Comparison of ENCODE assay signal across 24 cellular contexts in the genomic region with DNA sequence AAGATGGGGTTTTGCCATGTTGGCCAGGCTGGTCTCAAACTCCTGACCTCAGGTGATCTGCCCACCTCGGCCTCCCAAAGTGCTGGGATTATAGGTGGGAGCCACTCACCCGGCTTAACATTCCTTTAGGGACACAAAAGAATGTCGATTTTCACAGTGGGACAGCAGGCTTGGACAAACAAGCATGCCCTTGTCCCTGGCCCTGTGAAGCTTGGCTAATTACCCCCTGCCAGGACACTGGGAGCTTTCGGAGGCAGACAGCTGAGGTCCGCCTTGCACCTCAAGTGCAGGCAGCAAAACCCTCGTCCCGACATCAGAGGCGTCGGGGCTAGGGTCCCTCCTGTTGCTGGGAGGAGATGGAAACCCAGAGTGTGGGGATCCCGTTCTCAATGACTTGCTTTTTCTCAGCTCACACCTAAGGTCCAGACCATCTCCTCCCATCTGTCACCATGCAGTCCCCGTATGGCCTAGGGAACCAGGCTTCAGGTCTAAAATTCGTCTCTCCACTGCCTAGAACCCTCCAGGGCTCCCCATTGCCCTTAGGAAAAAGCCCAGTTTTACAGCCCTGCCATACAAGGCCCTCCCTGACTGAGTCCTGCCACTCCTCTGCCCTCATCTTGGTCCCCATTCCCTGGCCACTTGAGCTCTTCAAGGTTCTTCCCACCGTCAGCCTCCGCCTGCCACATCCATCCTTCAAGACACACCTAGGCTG. TPM values are rescaled to one million over a fixed set of nuclear protein-coding genes. Genes with fewer than 3 reads are reported as not detected.
DNase-seq lines count a peak whose midpoint lies in the region; ATAC-seq and TF ChIP-seq lines count a peak whose summit lies in the region.
"Had no signal": no experiment of that assay in that cellular context is flagged by ENCODE, and none has a peak within 500 bp of the region (broad histone marks: within the 10 kb centered on the region; RNA-seq: fewer than 3 reads in every experiment).

No MANE protein-coding gene starts in this region.

- no peak overlapping the region for H3K27ac Mint-ChIP-seq in WTC11
- no peak overlapping the region for H3K27ac Mint-ChIP-seq in CD4-positive, alpha-beta T cell
- H3K27ac Mint-ChIP-seq: activated naive CD4-positive, alpha-beta T cell treated with anti-CD3 and anti-CD28 coated beads, Interleukin-2, amount 50 U/mL, for 24 hours; activated T-helper 1 cell treated with anti-CD3 and anti-CD28 coated beads, Interleukin-12 subunit alpha, Interleukin-12 subunit beta, Interleukin-2, Interleukin-4 antibody, amounts not matched to agents 30 ng/mL and 10 ng/mL and 1 ng/mL, durations not matched to agents 14 hours and 24 hours and 36 hours had no signal

- no peaks in the 10 kb centered on the region for H3K27me3 ChIP-seq in HUES48 (ENCODE audit: control insufficient read depth, insufficient read depth, low read length)
- no peaks in the 10 kb centered on the region for H3K27me3 ChIP-seq in mesenchymal stem cell (ENCODE audit: control insufficient read depth in 1 of 2, insufficient read depth in 1 of 2, low read length in 2 of 2)
- no peaks in the 10 kb centered on the region for H3K27me3 ChIP-seq in CD4-positive, alpha-beta T cell (ENCODE audit: control insufficient read depth, insufficient read depth, low read length)
- H3K27me3 ChIP-seq: hepatocyte had no signal

- H3K23ac ChIP-seq in mesenchymal stem cell (ENCODE audit: low read length in 2 of 2), result peak overlapping the region in 1 of 2 experiments; percentile 23

- H3K14ac ChIP-seq in mesenchymal stem cell (ENCODE audit: low read length in 2 of 2), result no peak overlapping the region

- peaks cover 15% of the 10 kb centered on the region; the same call in 1 of the 2 replicates for H3K4me1 ChIP-seq in HUES48 (ENCODE audit: control insufficient read depth, insufficient read depth, low read length)
- H3K4me1 ChIP-seq in mesenchymal stem cell (ENCODE audit: control insufficient read depth, insufficient read depth, low read depth, low read length), result peaks cover 25% of the 10 kb centered on the region

- H3K4me3 Mint-ChIP-seq in WTC11, result no peak overlapping the region
- no peak overlapping the region for H3K4me3 Mint-ChIP-seq in CD4-positive, alpha-beta T cell
- H3K4me3 Mint-ChIP-seq: activated naive CD4-positive, alpha-beta T cell treated with anti-CD3 and anti-CD28 coated beads, Interleukin-2, amount 50 U/mL, for 24 hours; activated T-helper 1 cell treated with anti-CD3 and anti-CD28 coated beads, Interleukin-12 subunit alpha, Interleukin-12 subunit beta, Interleukin-2, Interleukin-4 antibody, amounts not matched to agents 30 ng/mL and 10 ng/mL and 1 ng/mL, durations not matched to agents 14 hours and 24 hours and 36 hours; central memory CD8-positive, alpha-beta T cell; stimulated activated naive CD8-positive, alpha-beta T cell treated with anti-CD3 and anti-CD28 coated beads, Interleukin-15, amount 100 ng/mL, for 72 hours had no signal

- H2BK5ac ChIP-seq in mesenchymal stem cell (ENCODE audit: low read depth, low read length, poor library complexity, severe bottlenecking), result no peak overlapping the region

- peak; percentile 32 for ATAC-seq in WTC11
- no peak for ATAC-seq in CD4-positive, alpha-beta T cell (ENCODE audit: poor library complexity)
- no peak for ATAC-seq in GM18511 (IDR thresholded peaks at IDR 0.05; ENCODE audit: unreplicated experiment)
- ATAC-seq: esophagus mucosa; stimulated activated naive CD8-positive, alpha-beta T cell treated with anti-CD3 and anti-CD28 coated beads, Interleukin-15, amount 100 ng/mL, for 72 hours had no signal

- H3K4me3 ChIP-seq in HUES48 (ENCODE audit: low read depth, low read length), result no peak overlapping the region
- H3K4me3 ChIP-seq in mesenchymal stem cell (ENCODE audit: insufficient read depth in 1 of 2, low read depth in 1 of 2, low read length in 2 of 2), result no peak overlapping the region
- H3K4me3 ChIP-seq: hepatocyte, SK-N-MC had no signal

- no peaks in the 10 kb centered on the region for H3K36me3 Mint-ChIP-seq in WTC11
- H3K36me3 Mint-ChIP-seq in CD4-positive, alpha-beta T cell (ENCODE audit: low read depth), result no peaks in the 10 kb centered on the region
- H3K36me3 Mint-ChIP-seq: activated naive CD4-positive, alpha-beta T cell treated with anti-CD3 and anti-CD28 coated beads, Interleukin-2, amount 50 U/mL, for 24 hours had no signal

- H3K27me3 Mint-ChIP-seq in WTC11 (ENCODE audit: low read depth), result no peaks in the 10 kb centered on the region
- peaks cover under 1% of the 10 kb centered on the region for H3K27me3 Mint-ChIP-seq in CD4-positive, alpha-beta T cell

- H3K4me1 Mint-ChIP-seq in WTC11, result peaks cover 39% of the 10 kb centered on the region
- H3K4me1 Mint-ChIP-seq in CD4-positive, alpha-beta T cell (ENCODE audit: low read depth), result peaks cover under 1% of the 10 kb centered on the region

- H3K18ac ChIP-seq in mesenchymal stem cell (ENCODE audit: low read depth in 1 of 2, low read length in 2 of 2), result peak overlapping the region; percentile 23 to 54

- H4K8ac ChIP-seq in mesenchymal stem cell (ENCODE audit: low read length), result no peak overlapping the region

- H3K9me3 Mint-ChIP-seq in WTC11, result no peaks in the 10 kb centered on the region
- H3K9me3 Mint-ChIP-seq in CD4-positive, alpha-beta T cell, result no peaks in the 10 kb centered on the region
- H3K9me3 Mint-ChIP-seq: activated naive CD4-positive, alpha-beta T cell treated with anti-CD3 and anti-CD28 coated beads, Interleukin-2, amount 50 U/mL, for 24 hours; activated T-helper 1 cell treated with anti-CD3 and anti-CD28 coated beads, Interleukin-12 subunit alpha, Interleukin-12 subunit beta, Interleukin-2, Interleukin-4 antibody, amounts not matched to agents 30 ng/mL and 10 ng/mL and 1 ng/mL, durations not matched to agents 14 hours and 24 hours and 36 hours; central memory CD8-positive, alpha-beta T cell; stimulated activated naive CD8-positive, alpha-beta T cell treated with anti-CD3 and anti-CD28 coated beads, Interleukin-15, amount 100 ng/mL, for 72 hours had no signal

- no peak for TF ChIP-seq CTCF in WTC11 (IDR thresholded peaks at IDR 0.05)
- no peak for TF ChIP-seq CTCF in CD4-positive, alpha-beta T cell (IDR thresholded peaks at IDR 0.05)

- H2BK12ac ChIP-seq in mesenchymal stem cell (ENCODE audit: low read length in 2 of 2), result peak overlapping the region; percentile 7 to 94

- peak overlapping the region; percentile 57 for H4K91ac ChIP-seq in mesenchymal stem cell (ENCODE audit: low read length)

- no peak overlapping the region for H2BK15ac ChIP-seq in mesenchymal stem cell (ENCODE audit: low read depth, poor library complexity, severe bottlenecking)

- H2AK5ac ChIP-seq in mesenchymal stem cell (ENCODE audit: low read length, severe bottlenecking), result peak overlapping the region; percentile 50

- H2BK120ac ChIP-seq in mesenchymal stem cell (ENCODE audit: low read depth, low read length), result no peak overlapping the region

- DNase-seq in WTC11 (ENCODE audit: low spot score) (peak; percentile 46), mesenchymal stem cell (no peak), AG20443 (ENCODE audit: low spot score) (no peak)
- DNase-seq in CD4-positive, alpha-beta T cell, result no peak
- DNase-seq in NK-92 treated with Interleukin-12 subunit alpha and Interleukin-12 subunit beta, amount 100 ng/mL, for 24 hours (lab: John Stamatoyannopoulos, UW), result no peak
- DNase-seq: activated CD4-positive, alpha-beta T cell treated with anti-CD3 and anti-CD28 coated beads, Interleukin-2, amount 50 U/mL, for 1 hour; aorta; effector memory CD4-positive, alpha-beta T cell; foreskin melanocyte; NCI-H1105; NCI-H510A treated with DMSO at 0.1 percent for 48 hours; stimulated activated CD4-positive, alpha-beta T cell treated with anti-CD3 and anti-CD28 coated beads, Interleukin-4, amount 100 ng/mL, for 24 hours; stimulated activated naive CD8-positive, alpha-beta T cell treated with anti-CD3 and anti-CD28 coated beads, Interleukin-15, amount 100 ng/mL, for 72 hours; T-helper 2 cell; trophoblast cell had no signal

- H3K27ac ChIP-seq in HUES48 (ENCODE audit: low read depth, low read length) (peak overlapping the region; percentile 59), mesenchymal stem cell (ENCODE audit: low read length, poor library complexity, severe bottlenecking) (no peak overlapping the region), temporal lobe (ENCODE audit: low read depth, low read length) (peak overlapping the region; percentile 75)
- H3K27ac ChIP-seq in CD4-positive, alpha-beta T cell (ENCODE audit: low read depth, low read length), result no peak overlapping the region
- H3K27ac ChIP-seq: hepatocyte, SK-N-MC had no signal

- H3K4ac ChIP-seq in mesenchymal stem cell (ENCODE audit: low read depth in 1 of 2, low read length in 2 of 2), result peak overlapping the region in 1 of 2 experiments; percentile 74

- intact Hi-C loops in CD4-positive, alpha-beta T cell (cut with DNase I, micrococcal nuclease), result no loop called here

- H3K79me1 ChIP-seq in mesenchymal stem cell (replicated peaks; ENCODE audit: low read length, poor library complexity, severe bottlenecking), result no peaks in the 10 kb centered on the region

- WGBS in mesenchymal stem cell, result 90% methylated on average over 14 of the region's 14 CpGs

- no peak overlapping the region for H2AFZ ChIP-seq in mesenchymal stem cell (ENCODE audit: low read depth, low read length)
- H2AFZ ChIP-seq: hepatocyte had no signal

- H3K36me3 ChIP-seq in HUES48 (ENCODE audit: control insufficient read depth, insufficient read depth, low read length) (no peaks in the 10 kb centered on the region), mesenchymal stem cell (ENCODE audit: control insufficient read depth in 1 of 2, insufficient read depth in 2 of 2, low read depth in 1 of 2, low read length in 2 of 2) (no peaks in the 10 kb centered on the region)

- CTCF ChIA-PET in WTC11 (lab: Charles Lee), result interaction anchor here (0.6 to 5.0 kb wide), 7 partner anchors 9 to 123 kb away, joined by 3 to 21 read pairs (median 4); a partner anchor contains a TSS
- CTCF ChIA-PET in CD4-positive, alpha-beta T cell (lab: Charles Lee), result no interaction called here

- POLR2A ChIA-PET in WTC11 (lab: Charles Lee), result no interaction called here
- POLR2A ChIA-PET in CD4-positive, alpha-beta T cell (lab: Charles Lee), result no interaction called here

- H3K9ac ChIP-seq in HUES48 (ENCODE audit: low read depth, low read length) (no peak overlapping the region), mesenchymal stem cell (ENCODE audit: low read length) (no peak overlapping the region)

- no peaks in the 10 kb centered on the region for H3K9me3 ChIP-seq in HUES48 (ENCODE audit: control insufficient read depth, insufficient read depth, low read length)
- no peaks in the 10 kb centered on the region for H3K9me3 ChIP-seq in mesenchymal stem cell (ENCODE audit: control insufficient read depth, low read length)
- no peaks in the 10 kb centered on the region for H3K9me3 ChIP-seq in CD4-positive, alpha-beta T cell (ENCODE audit: control insufficient read depth, low read length)

- no peak overlapping the region for H3K4me2 ChIP-seq in mesenchymal stem cell (ENCODE audit: low read length, poor library complexity, severe bottlenecking)
- H3K4me2 ChIP-seq: hepatocyte had no signal

RNA-seq across cellular contexts. Expression of a gene that starts 6.3 kb away (rescaled TPM):
- total RNA-seq in WTC11 (2021) (48.1 to 49.7 TPM (median 48.4 TPM) in 3 replicates), temporal lobe (119 TPM)
- 68.2 TPM for polyA plus RNA-seq in mesenchymal stem cell (2013, experiment 1 of 2)
- polyA plus RNA-seq in mesenchymal stem cell (2013, experiment 2 of 2), result 63.3 TPM
- total RNA-seq in CD4-positive, alpha-beta T cell, result 1 to 10 TPM; 2.4 to 2.7 TPM

RNA-seq across cellular contexts. Expression of a gene that starts 28.7 kb away (rescaled TPM):
- total RNA-seq in WTC11 (2021), result 74.1 to 80.7 TPM (median 79.4 TPM) in 3 replicates
- polyA plus RNA-seq in mesenchymal stem cell (2013, experiment 1 of 2), result 17.3 TPM
- 16.3 TPM for polyA plus RNA-seq in mesenchymal stem cell (2013, experiment 2 of 2)
- 15.7 TPM for total RNA-seq in temporal lobe
- total RNA-seq in CD4-positive, alpha-beta T cell, result 1 to 10 TPM; 8.5 to 9.6 TPM

Comparison
In these comparisons a context has a peak if more than half of its experiments do, and no peak if none do; other contexts are left out.
1. H3K27ac ChIP-seq: peak in HUES48 (single experiment) and temporal lobe (single experiment); none in mesenchymal stem cell (single experiment) and CD4-positive, alpha-beta T cell (single experiment).
2. RNA of a gene that starts 6.3 kb away (total RNA-seq): 119 TPM in temporal lobe (single experiment) and 48.1 to 49.7 TPM in WTC11; 2.4 to 2.7 TPM in CD4-positive, alpha-beta T cell; every median in the first group is over 10 times any median in the second.